Comparison of ENCODE assay signal across 15 cellular contexts in the genomic region with DNA sequence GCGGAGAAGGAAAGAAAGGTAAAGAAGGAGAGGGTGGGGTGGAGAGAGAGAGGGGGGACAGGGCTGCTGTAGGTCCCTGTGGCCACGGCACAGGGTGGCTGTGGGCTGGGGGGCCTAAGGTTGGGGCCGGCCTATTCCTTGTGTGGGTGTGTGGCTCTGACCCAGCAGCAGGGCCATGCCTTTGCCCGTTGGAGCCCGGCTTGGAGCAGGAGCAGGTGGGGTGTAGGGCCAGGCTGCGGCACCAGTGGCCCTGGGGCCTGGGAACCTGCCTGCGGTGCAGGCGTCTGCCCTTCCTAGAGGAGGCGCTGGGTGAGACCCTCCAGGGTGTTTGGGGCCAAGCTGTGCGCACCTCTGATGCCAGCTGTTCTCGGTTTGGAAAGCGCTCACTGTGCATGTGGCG. TPM values are rescaled to one million over a fixed set of nuclear protein-coding genes. Genes with fewer than 3 reads are reported as not detected.
DNase-seq lines count a peak whose midpoint lies in the region; ATAC-seq, FAIRE-seq and TF ChIP-seq lines count a peak whose summit lies in the region.
"Had no signal": no experiment of that assay in that cellular context is flagged by ENCODE, and none has a peak within 500 bp of the region (broad histone marks: within the 10 kb centered on the region; RNA-seq: fewer than 3 reads in every experiment).

No MANE protein-coding gene starts in this region.

- intact Hi-C loops in HepG2 (cut with micrococcal nuclease; ENCODE audit: unreplicated experiment), result no loop called here
- intact Hi-C loops in spleen (cut with DNase I; ENCODE audit: low total_unique reads), result no loop called here

- no peaks in the 10 kb centered on the region for H4K20me1 ChIP-seq in HepG2 (ENCODE audit: insufficient read depth, low read length)

- TF ChIP-seq CTCF in HEK293 (tag by site-specific recombination; IDR thresholded peaks at IDR 0.05), result no peak
- TF ChIP-seq CTCF in HepG2 (CRISPR knock-in tag; IDR thresholded peaks at IDR 0.05), result no peak
- no peak for TF ChIP-seq CTCF in spleen (IDR thresholded peaks at IDR 0.05 in 8 of 11, conservative IDR thresholded peaks at IDR 0.05 in 3 of 11)

- ATAC-seq in HepG2, result peak; percentile 19
- ATAC-seq: Right ventricle myocardium inferior had no signal

- no peak for TF ChIP-seq RAD21 in HepG2 (CRISPR knock-in tag; IDR thresholded peaks at IDR 0.05)

- in situ Hi-C loops in HepG2 (cut with HindIII; ENCODE audit: extremely low pct_ligation_motif_present, low pct_unique_long_range_greater_than_20kb), result no loop called here

- FAIRE-seq in HepG2 (lab: Jason Lieb, UNC), result no peak
- no peak for FAIRE-seq in GM19239 (lab: Jason Lieb, UNC)

- TF ChIP-seq EP300 in HepG2 (IDR thresholded peaks at IDR 0.05; ENCODE audit: low read depth in 2 of 2, low read length in 2 of 2) (no peak), HepG2 (CRISPR knock-in tag; IDR thresholded peaks at IDR 0.05; ENCODE audit: borderline replicate concordance) (no peak)

- H3K27me3 ChIP-seq in SJCRH30 (no peaks in the 10 kb centered on the region), HepG2 (ENCODE audit: control insufficient read depth in 1 of 2, insufficient read depth in 2 of 2, low read length in 2 of 2) (peaks cover 6 to 48% of the 10 kb centered on the region in 2 experiments; a peak in 4 of 5 replicates), spleen (replicated peaks in 1 of 7) (peaks cover 0 to 11% (median 0%) of the 10 kb centered on the region in 7 donors)
- H3K27me3 ChIP-seq: Peyer's patch had no signal

- BruUV-seq in HepG2 (replicated peaks; lab: Mats Ljungman, UMichigan), result no TSS peak

- CTCF ChIA-PET in HEK293 (lab: Yijun Ruan, JAX) (no interaction called here), HepG2 (lab: Yijun Ruan, JAX; ENCODE audit: low intra/inter-chr PET ratio, low total read pairs) (no interaction called here)

- POLR2A ChIA-PET in HEK293 (lab: Yijun Ruan, JAX), result interaction anchor here (0.5 to 0.7 kb wide), 2 partner anchors 32 to 55 kb away, joined by 3 to 5 read pairs; no protein-coding TSS in a partner anchor
- POLR2A ChIA-PET in HepG2 (lab: Yijun Ruan, JAX), result interaction anchor here (1.2 to 1.4 kb wide), 2 partner anchors 20 to 32 kb away, joined by 3 to 5 read pairs; a partner anchor contains a TSS

- 42% methylated on average over 3 of the region's 13 CpGs for WGBS in HepG2 (ENCODE audit: low lambda C conversion rate)
- WGBS in spleen, 5 donors, result 93 to 95% (median 94%) methylated on average over 9 to 13 of the region's 13 CpGs

- no peak overlapping the region for H2AFZ ChIP-seq in HepG2 (ENCODE audit: low read length)

- no peaks in the 10 kb centered on the region for H3K4me1 ChIP-seq in HEK293 (ENCODE audit: control insufficient read depth, insufficient read depth, low read length)
- peaks cover 14% of the 10 kb centered on the region for H3K4me1 ChIP-seq in SJCRH30
- peaks cover 40% of the 10 kb centered on the region for H3K4me1 ChIP-seq in HepG2 (ENCODE audit: insufficient read depth, low read length)
- H3K4me1 ChIP-seq in spleen, result peaks cover 0 to 5% (median 0%) of the 10 kb centered on the region in 6 donors
- H3K4me1 ChIP-seq: Peyer's patch had no signal

- H3K27ac ChIP-seq in HEK293 (ENCODE audit: extremely low read depth, low read depth, low read length) (no peak overlapping the region), SJCRH30 (peak overlapping the region; percentile 81), HepG2 (ENCODE audit: extremely low read length, insufficient read depth, low read length) (no peak overlapping the region), spleen (no peak overlapping the region)
- H3K27ac ChIP-seq: Peyer's patch had no signal

- H3K79me2 ChIP-seq in HepG2 (ENCODE audit: insufficient read depth, low read length), result no peaks in the 10 kb centered on the region

- H3K36me3 ChIP-seq in HEK293 (ENCODE audit: control insufficient read depth in 2 of 2, insufficient read depth in 1 of 2, low read length in 2 of 2), result no peaks in the 10 kb centered on the region
- no peaks in the 10 kb centered on the region for H3K36me3 ChIP-seq in SJCRH30
- no peaks in the 10 kb centered on the region for H3K36me3 ChIP-seq in HepG2 (replicated peaks in 1 of 2; ENCODE audit: control insufficient read depth in 1 of 2, insufficient read depth in 2 of 2, low read length in 2 of 2)
- no peaks in the 10 kb centered on the region for H3K36me3 ChIP-seq in spleen
- H3K36me3 ChIP-seq: Peyer's patch had no signal

- H3K4me3 ChIP-seq in HEK293 (ENCODE audit: low read depth, low read length) (no peak overlapping the region), SJCRH30 (peak overlapping the region; percentile 42), HepG2 (replicated peaks in 1 of 3; ENCODE audit: insufficient read depth in 1 of 3, low read depth in 2 of 3, low read length in 3 of 3) (peak overlapping the region in 1 of 3 experiments; percentile 68; a peak in 1 of 6 replicates), spleen (no peak overlapping the region)
- H3K4me3 ChIP-seq: Peyer's patch had no signal

- DNase-seq in SJCRH30 (peak; percentile 75 to 76), HepG2 (ENCODE audit: low spot score) (no peak), spleen (peak; percentile 52), GM19239 (ENCODE audit: insufficient read length, low spot score) (no peak)
- no peak for DNase-seq in stimulated activated naive CD4-positive, alpha-beta T cell (lab: John Stamatoyannopoulos, UW)
- DNase-seq in stimulated activated CD4-positive, alpha-beta T cell treated with anti-CD3 and anti-CD28 coated beads, Interleukin-12 subunit alpha, Interleukin-12 subunit beta, amount 100 ng/mL, for 4 hours, result no peak
- DNase-seq: CD4-positive, CD25-positive, alpha-beta regulatory T cell; HCEC 1CT; KBM-7; NCI-H1417 treated with DMSO at 0.1 percent for 48 hours; NCI-H1930; NCI-H446 treated with DMSO at 0.1 percent for 48 hours had no signal

- H3K9me3 ChIP-seq in HEK293 (ENCODE audit: control insufficient read depth, insufficient read depth, low read depth, low read length) (no peaks in the 10 kb centered on the region), SJCRH30 (replicated peaks) (no peaks in the 10 kb centered on the region), HepG2 (ENCODE audit: low read length) (no peaks in the 10 kb centered on the region), spleen (no peaks in the 10 kb centered on the region)
- H3K9me3 ChIP-seq: Peyer's patch had no signal

- H3K4me2 ChIP-seq in HepG2 (ENCODE audit: low read depth, low read length), result peak overlapping the region; percentile 88; the same call in 1 of the 2 replicates

- TF ChIP-seq POLR2A in HepG2 (IDR thresholded peaks at IDR 0.05; ENCODE audit: insufficient read depth in 1 of 2, low read depth in 2 of 2, low read length in 2 of 2), result no peak
- TF ChIP-seq POLR2A in spleen (IDR thresholded peaks at IDR 0.05), result no peak

- no peak overlapping the region for H3K9ac ChIP-seq in HepG2 (ENCODE audit: insufficient read depth, low read depth, low read length)

RNA-seq across cellular contexts. Expression of a gene that starts 19.7 kb away (rescaled TPM):
- total RNA-seq in SJCRH30 (2014; rRNA removed; shearing (Covaris generic)), result 70.3 and 76.9 TPM in 2 replicates
- total RNA-seq in HepG2 (2016; rRNA removed; fragmentation: Illumina TruSeq; extraction: Trizol) (92.4 and 111 TPM in 2 replicates), spleen (100 to 1,000 TPM in 1 of 7 donors, 10 to 100 TPM in 6; 62.2 to 101 (median 68.6) TPM)
- total RNA-seq in HepG2 (2016; cell fraction: cytosol; rRNA removed; fragmentation: Illumina TruSeq; extraction: Trizol; ENCODE audit: low read depth), result 75.4 and 89.7 TPM in 2 replicates
- total RNA-seq in HepG2 (2016; cell fraction: insoluble cytoplasmic fraction; rRNA removed; fragmentation: Illumina TruSeq; extraction: Trizol), result 95.7 and 103 TPM in 2 replicates
- 169 and 187 TPM in 2 replicates for total RNA-seq in HepG2 (2016; cell fraction: membrane; rRNA removed; fragmentation: Illumina TruSeq; extraction: Trizol)
- 37.2 and 43.4 TPM in 2 replicates for total RNA-seq in HepG2 (2016; cell fraction: nucleus; rRNA removed; fragmentation: Illumina TruSeq; extraction: Trizol)
- polyA plus RNA-seq in HepG2 (2011; rRNA removed) (46.6 and 51.4 TPM in 2 replicates), spleen (10 to 100 TPM; 38.2 to 90.7 (median 57.9) TPM)
- polyA plus RNA-seq in HepG2 (2011; cell fraction: cytosol; rRNA removed), result 69.8 and 78.7 TPM in 2 replicates
- 23.1 and 24.9 TPM in 2 replicates for polyA plus RNA-seq in HepG2 (2011; cell fraction: nucleus; rRNA removed)
- 80.3 and 83.9 TPM in 2 replicates for polyA plus RNA-seq in HepG2 (2012)
- polyA plus RNA-seq in HepG2 (2016; cell fraction: cytosol; fragmentation: Illumina TruSeq; extraction: Trizol; ENCODE audit: low read depth), result 129 and 158 TPM in 2 replicates
- polyA plus RNA-seq in HepG2 (2016; cell fraction: insoluble cytoplasmic fraction; fragmentation: Illumina TruSeq; extraction: Trizol; ENCODE audit: low read depth), result 154 and 159 TPM in 2 replicates
- 228 and 251 TPM in 2 replicates for polyA plus RNA-seq in HepG2 (2016; cell fraction: membrane; fragmentation: Illumina TruSeq; extraction: Trizol; ENCODE audit: low read depth)
- polyA plus RNA-seq in HepG2 (2016; cell fraction: nucleus; fragmentation: Illumina TruSeq; extraction: Trizol; ENCODE audit: insufficient read depth, low read depth), result 69.6 and 74.5 TPM in 2 replicates
- polyA minus RNA-seq in HepG2 (2011; rRNA and poly(A)+ RNA removed; ENCODE audit: low replicate concordance), result 52.3 and 76.3 TPM in 2 replicates
- 36.4 and 40.4 TPM in 2 replicates for polyA minus RNA-seq in HepG2 (2011; cell fraction: cytosol; rRNA and poly(A)+ RNA removed)
- 19.8 and 23.2 TPM in 2 replicates for polyA minus RNA-seq in HepG2 (2011; cell fraction: nucleus; rRNA and poly(A)+ RNA removed)

RNA-seq across cellular contexts. Expression of a gene that starts 35.9 kb away (rescaled TPM):
- 79.5 and 90.5 TPM in 2 replicates for total RNA-seq in SJCRH30 (2014; rRNA removed; shearing (Covaris generic))
- total RNA-seq in HepG2 (2016; rRNA removed; fragmentation: Illumina TruSeq; extraction: Trizol) (55.4 and 62.0 TPM in 2 replicates), spleen (100 to 1,000 TPM in 3 of 7 donors, 10 to 100 TPM in 4; 81.1 to 125 (median 93.8) TPM)
- total RNA-seq in HepG2 (2016; cell fraction: cytosol; rRNA removed; fragmentation: Illumina TruSeq; extraction: Trizol; ENCODE audit: low read depth), result 6.2 and 7.8 TPM in 2 replicates
- 55.6 and 59.2 TPM in 2 replicates for total RNA-seq in HepG2 (2016; cell fraction: insoluble cytoplasmic fraction; rRNA removed; fragmentation: Illumina TruSeq; extraction: Trizol)
- total RNA-seq in HepG2 (2016; cell fraction: membrane; rRNA removed; fragmentation: Illumina TruSeq; extraction: Trizol), result 24.1 and 25.4 TPM in 2 replicates
- total RNA-seq in HepG2 (2016; cell fraction: nucleus; rRNA removed; fragmentation: Illumina TruSeq; extraction: Trizol), result 58.4 and 64.5 TPM in 2 replicates
- polyA plus RNA-seq in HepG2 (2011; rRNA removed) (92.0 and 106 TPM in 2 replicates), spleen (10 to 100 TPM; 39.4 to 58.0 (median 46.9) TPM)
- 65.4 and 70.1 TPM in 2 replicates for polyA plus RNA-seq in HepG2 (2011; cell fraction: cytosol; rRNA removed)
- 159 and 211 TPM in 2 replicates for polyA plus RNA-seq in HepG2 (2011; cell fraction: nucleus; rRNA removed)
- 63.5 and 84.4 TPM in 2 replicates for polyA plus RNA-seq in HepG2 (2012)
- polyA plus RNA-seq in HepG2 (2016; cell fraction: cytosol; fragmentation: Illumina TruSeq; extraction: Trizol; ENCODE audit: low read depth), result 6.2 and 8.1 TPM in 2 replicates
- polyA plus RNA-seq in HepG2 (2016; cell fraction: insoluble cytoplasmic fraction; fragmentation: Illumina TruSeq; extraction: Trizol; ENCODE audit: low read depth), result 70.2 and 76.6 TPM in 2 replicates
- 18.6 and 20.2 TPM in 2 replicates for polyA plus RNA-seq in HepG2 (2016; cell fraction: membrane; fragmentation: Illumina TruSeq; extraction: Trizol; ENCODE audit: low read depth)
- polyA plus RNA-seq in HepG2 (2016; cell fraction: nucleus; fragmentation: Illumina TruSeq; extraction: Trizol; ENCODE audit: insufficient read depth, low read depth), result 135 and 144 TPM in 2 replicates
- 53.7 and 134 TPM in 2 replicates for polyA minus RNA-seq in HepG2 (2011; rRNA and poly(A)+ RNA removed; ENCODE audit: low replicate concordance)
- polyA minus RNA-seq in HepG2 (2011; cell fraction: cytosol; rRNA and poly(A)+ RNA removed), result 25.8 and 27.2 TPM in 2 replicates
- polyA minus RNA-seq in HepG2 (2011; cell fraction: nucleus; rRNA and poly(A)+ RNA removed), result 110 and 138 TPM in 2 replicates

RNA-seq across cellular contexts. Expression of a gene that starts 36.0 kb away (rescaled TPM):
- total RNA-seq in SJCRH30 (2014; rRNA removed; shearing (Covaris generic)), result 195 TPM in 2 replicates
- total RNA-seq in HepG2 (2016; rRNA removed; fragmentation: Illumina TruSeq; extraction: Trizol) (89.4 and 161 TPM in 2 replicates), spleen (100 to 1,000 TPM; 121 to 189 (median 165) TPM)
- total RNA-seq in HepG2 (2016; cell fraction: cytosol; rRNA removed; fragmentation: Illumina TruSeq; extraction: Trizol; ENCODE audit: low read depth), result 42.7 and 52.7 TPM in 2 replicates
- total RNA-seq in HepG2 (2016; cell fraction: insoluble cytoplasmic fraction; rRNA removed; fragmentation: Illumina TruSeq; extraction: Trizol), result 93.0 and 159 TPM in 2 replicates
- total RNA-seq in HepG2 (2016; cell fraction: membrane; rRNA removed; fragmentation: Illumina TruSeq; extraction: Trizol), result 72.6 and 73.1 TPM in 2 replicates
- 137 and 161 TPM in 2 replicates for total RNA-seq in HepG2 (2016; cell fraction: nucleus; rRNA removed; fragmentation: Illumina TruSeq; extraction: Trizol)
- polyA plus RNA-seq in HepG2 (2011; rRNA removed) (700 and 734 TPM in 2 replicates), spleen (10 to 100 TPM; 57.6 to 69.3 (median 64.9) TPM)
- 548 and 662 TPM in 2 replicates for polyA plus RNA-seq in HepG2 (2011; cell fraction: cytosol; rRNA removed)
- 529 and 555 TPM in 2 replicates for polyA plus RNA-seq in HepG2 (2011; cell fraction: nucleus; rRNA removed)
- 435 and 453 TPM in 2 replicates for polyA plus RNA-seq in HepG2 (2012)
- polyA plus RNA-seq in HepG2 (2016; cell fraction: cytosol; fragmentation: Illumina TruSeq; extraction: Trizol; ENCODE audit: low read depth), result 22.2 and 24.3 TPM in 2 replicates
- polyA plus RNA-seq in HepG2 (2016; cell fraction: insoluble cytoplasmic fraction; fragmentation: Illumina TruSeq; extraction: Trizol; ENCODE audit: low read depth), result 90.0 and 95.3 TPM in 2 replicates
- polyA plus RNA-seq in HepG2 (2016; cell fraction: membrane; fragmentation: Illumina TruSeq; extraction: Trizol; ENCODE audit: low read depth), result 47.9 and 49.9 TPM in 2 replicates
- polyA plus RNA-seq in HepG2 (2016; cell fraction: nucleus; fragmentation: Illumina TruSeq; extraction: Trizol; ENCODE audit: insufficient read depth, low read depth), result 267 and 281 TPM in 2 replicates
- 110 and 581 TPM in 2 replicates for polyA minus RNA-seq in HepG2 (2011; rRNA and poly(A)+ RNA removed; ENCODE audit: low replicate concordance)
- polyA minus RNA-seq in HepG2 (2011; cell fraction: cytosol; rRNA and poly(A)+ RNA removed), result 491 and 595 TPM in 2 replicates
- polyA minus RNA-seq in HepG2 (2011; cell fraction: nucleus; rRNA and poly(A)+ RNA removed), result 203 and 242 TPM in 2 replicates

Comparison
In these comparisons a context has a peak if more than half of its experiments do, and no peak if none do; other contexts are left out.
1. DNase-seq: peak in SJCRH30 (2 of 2) and spleen (single experiment); none in HepG2 (single experiment), stimulated activated naive CD4-positive, alpha-beta T cell (0 of 6), GM19239 (single experiment) and stimulated activated CD4-positive, alpha-beta T cell treated with anti-CD3 and anti-CD28 coated beads, Interleukin-12 subunit alpha, Interleukin-12 subunit beta, amount 100 ng/mL, for 4 hours (single experiment).